27 cellular contexts compared by ENCODE assay signal in the genomic region with DNA sequence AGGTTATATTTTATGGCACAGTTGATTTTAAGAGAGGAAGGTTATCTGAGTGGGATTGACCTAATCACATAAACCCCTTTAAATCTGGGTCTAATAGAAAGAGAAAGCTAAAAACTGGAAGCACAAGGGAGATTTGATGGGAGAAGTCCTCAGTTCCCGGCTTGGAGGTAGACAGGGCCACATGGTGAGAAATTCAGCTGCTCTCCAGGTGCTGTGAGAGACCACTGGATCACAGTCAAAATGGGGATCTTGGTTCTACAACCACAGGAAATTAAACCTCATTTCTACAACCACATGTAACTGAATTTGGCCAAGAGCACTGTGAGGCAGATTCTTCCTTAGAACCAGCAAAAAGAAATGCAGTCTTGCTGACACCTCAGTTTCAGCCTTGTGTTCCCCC.
"Had no signal": no experiment of that assay in that cellular context is flagged by ENCODE, and none has a peak within 500 bp of the region (broad histone marks: within the 10 kb centered on the region; RNA-seq: fewer than 3 reads in every experiment).

No MANE protein-coding gene starts in this region.

- H3K27me3 Mint-ChIP-seq: naive thymus-derived CD4-positive, alpha-beta T cell; stimulated activated naive CD8-positive, alpha-beta T cell treated with anti-CD3 and anti-CD28 coated beads, Interleukin-15, amount 100 ng/mL, for 72 hours; type B pancreatic cell had no signal

- H3K4me1 Mint-ChIP-seq: naive thymus-derived CD4-positive, alpha-beta T cell; natural killer cell; nephron; stimulated activated effector memory CD8-positive, alpha-beta T cell treated with anti-CD3 and anti-CD28 coated beads, Interleukin-12 subunit alpha, Interleukin-12 subunit beta, amount 100 ng/mL, for 72 hours; stimulated activated naive CD8-positive, alpha-beta T cell treated with anti-CD3 and anti-CD28 coated beads, Interleukin-15, amount 100 ng/mL, for 72 hours had no signal

- H3K9me3 Mint-ChIP-seq: nephron had no signal

- H3K27me3 ChIP-seq: neutrophil, pancreas, right lobe of liver, sigmoid colon, suprapubic skin, testis, tibial artery, transverse colon, upper lobe of right lung, uterus had no signal

- DNase-seq: naive thymus-derived CD4-positive, alpha-beta T cell; natural killer cell; nucleus accumbens; right lobe of liver; sigmoid colon; small intestine; stimulated activated CD4-positive, alpha-beta T cell treated with anti-CD3 and anti-CD28 coated beads, Interleukin-15, amount 100 ng/mL, for 24 hours; stimulated activated CD4-positive, alpha-beta T cell treated with anti-CD3 and anti-CD28 coated beads, Interleukin-2, amount 100 ng/mL, for 24 hours; stimulated activated CD4-positive, alpha-beta T cell treated with anti-CD3 and anti-CD28 coated beads, Interleukin-2, amount 100 ng/mL, for 48 hours; stimulated activated CD4-positive, alpha-beta T cell treated with anti-CD3 and anti-CD28 coated beads, Interleukin-4, amount 100 ng/mL, for 24 hours; stimulated activated naive CD4-positive, alpha-beta T cell; stimulated activated naive CD8-positive, alpha-beta T cell treated with anti-CD3 and anti-CD28 coated beads, Interleukin-15, amount 100 ng/mL, for 72 hours; stimulated activated naive CD8-positive, alpha-beta T cell treated with anti-CD3 and anti-CD28 coated beads, Interleukin-15, Interleukin-2, amounts not matched to agents 100 U/mL and 50 U/mL, for 24 hours; substantia nigra; testis; tibial artery; transverse colon; upper lobe of right lung; uterus had no signal

- H3K4me3 ChIP-seq: pancreas, prostate gland, right lobe of liver, sigmoid colon, suprapubic skin, testis, tibial artery, transverse colon, upper lobe of right lung, uterus had no signal

- ATAC-seq: naive thymus-derived CD4-positive, alpha-beta T cell; natural killer cell; pancreas; right cardiac atrium; right lobe of liver; stimulated activated effector memory CD8-positive, alpha-beta T cell treated with anti-CD3 and anti-CD28 coated beads, Interleukin-12 subunit alpha, Interleukin-12 subunit beta, amount 100 ng/mL, for 72 hours; stimulated activated naive CD8-positive, alpha-beta T cell treated with anti-CD3 and anti-CD28 coated beads, Interleukin-15, amount 100 ng/mL, for 72 hours; stimulated activated naive CD8-positive, alpha-beta T cell treated with anti-CD3 and anti-CD28 coated beads, Interleukin-15, Interleukin-2, amounts not matched to agents 100 U/mL and 50 U/mL, for 24 hours; upper lobe of right lung had no signal

- H3K27ac Mint-ChIP-seq: naive thymus-derived CD4-positive, alpha-beta T cell; natural killer cell; nephron; stimulated activated effector memory CD8-positive, alpha-beta T cell treated with anti-CD3 and anti-CD28 coated beads, Interleukin-12 subunit alpha, Interleukin-12 subunit beta, amount 100 ng/mL, for 72 hours; stimulated activated naive CD8-positive, alpha-beta T cell treated with anti-CD3 and anti-CD28 coated beads, Interleukin-15, amount 100 ng/mL, for 72 hours; type B pancreatic cell had no signal

- H3K4me3 Mint-ChIP-seq: naive thymus-derived CD4-positive, alpha-beta T cell; natural killer cell; nephron; stimulated activated effector memory CD8-positive, alpha-beta T cell treated with anti-CD3 and anti-CD28 coated beads, Interleukin-12 subunit alpha, Interleukin-12 subunit beta, amount 100 ng/mL, for 72 hours; stimulated activated naive CD8-positive, alpha-beta T cell treated with anti-CD3 and anti-CD28 coated beads, Interleukin-15, amount 100 ng/mL, for 72 hours; type B pancreatic cell had no signal

- H3K9me3 ChIP-seq: neutrophil, pancreas, prostate gland, right lobe of liver, sigmoid colon, testis, tibial artery, transverse colon, upper lobe of right lung, uterus had no signal

- H3K36me3 ChIP-seq: neutrophil, pancreas, prostate gland, right lobe of liver, sigmoid colon, suprapubic skin, tibial artery, transverse colon, upper lobe of right lung, uterus had no signal

- H3K27ac ChIP-seq: neutrophil, pancreas, prostate gland, right lobe of liver, sigmoid colon, suprapubic skin, testis, tibial artery, transverse colon, upper lobe of right lung, uterus had no signal

- H3K4me1 ChIP-seq: pancreas, prostate gland, right lobe of liver, sigmoid colon, suprapubic skin, testis, tibial artery, transverse colon, upper lobe of right lung, uterus had no signal

- H3K36me3 Mint-ChIP-seq: naive thymus-derived CD4-positive, alpha-beta T cell; stimulated activated effector memory CD8-positive, alpha-beta T cell treated with anti-CD3 and anti-CD28 coated beads, Interleukin-12 subunit alpha, Interleukin-12 subunit beta, amount 100 ng/mL, for 72 hours; type B pancreatic cell had no signal
